ENCODE assay signal across 19 cellular contexts in the genomic region with DNA sequence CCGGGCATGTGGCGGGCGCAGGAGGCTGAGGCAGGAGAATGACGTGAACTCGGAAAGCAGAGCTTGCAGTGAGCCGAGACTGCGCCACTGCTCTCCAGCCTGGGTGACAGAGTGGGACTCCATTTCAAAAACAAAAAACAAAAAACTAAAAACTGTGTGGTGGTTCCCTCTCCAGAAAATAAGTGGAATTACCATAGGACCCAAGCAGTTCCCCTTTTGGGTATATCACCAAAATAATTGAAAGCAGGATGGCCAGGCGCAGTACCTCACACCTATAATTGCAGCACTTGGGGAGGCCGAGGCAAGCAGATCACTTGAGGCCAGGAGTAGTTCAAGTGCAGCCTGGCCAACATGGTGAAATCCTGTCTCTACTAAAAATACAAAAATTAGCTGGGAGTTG. TPM values are rescaled to one million over a fixed set of nuclear protein-coding genes. Genes with fewer than 3 reads are reported as not detected.
A peak's percentile ranks its signal among the peaks of the same experiment; 100 is the strongest.
DNase-seq lines count a peak whose midpoint lies in the region; ATAC-seq, FAIRE-seq and TF ChIP-seq lines count a peak whose summit lies in the region.
"Had no signal": no experiment of that assay in that cellular context is flagged by ENCODE, and none has a peak within 500 bp of the region (broad histone marks: within the 10 kb centered on the region; RNA-seq: fewer than 3 reads in every experiment).

No MANE protein-coding gene starts in this region.

- H3K36me3 ChIP-seq in K562 (ENCODE audit: control insufficient read depth, insufficient read depth, low read length) (no peaks in the 10 kb centered on the region), aorta (ENCODE audit: control insufficient read depth in 1 of 2, insufficient read depth in 2 of 2, low read length in 1 of 2) (no peaks in the 10 kb centered on the region)
- H3K36me3 ChIP-seq in naive thymus-derived CD4-positive, alpha-beta T cell (ENCODE audit: control insufficient read depth in 2 of 3, insufficient read depth in 3 of 3, low read length in 3 of 3): no peaks in the 10 kb centered on the region

- no peak for TF ChIP-seq RAD21 in K562 (CRISPR knock-in tag; conservative IDR thresholded peaks at IDR 0.05 in 1 of 2, IDR thresholded peaks at IDR 0.05 in 1 of 2)

- H3K27me3 ChIP-seq in K562 (ENCODE audit: control insufficient read depth in 2 of 2, insufficient read depth in 2 of 2, low read length in 2 of 2): no peaks in the 10 kb centered on the region
- no peaks in the 10 kb centered on the region for H3K27me3 ChIP-seq in naive thymus-derived CD4-positive, alpha-beta T cell (ENCODE audit: control insufficient read depth in 2 of 2, insufficient read depth in 2 of 2, low read length in 2 of 2)
- H3K27me3 ChIP-seq in aorta (ENCODE audit: control insufficient read depth in 1 of 2, insufficient read depth in 2 of 2, low read length in 1 of 2): no peaks in the 10 kb centered on the region

- H3K9me3 Mint-ChIP-seq in naive thymus-derived CD4-positive, alpha-beta T cell: no peaks in the 10 kb centered on the region
- H3K9me3 Mint-ChIP-seq: H9 had no signal

- BruUV-seq in K562 (replicated peaks; lab: Mats Ljungman, UMichigan): no TSS peak

- no peaks in the 10 kb centered on the region for H3K9me1 ChIP-seq in K562 (ENCODE audit: control insufficient read depth, insufficient read depth, low read length)

- ATAC-seq in Right ventricle myocardium inferior (no peak), Right ventricle myocardium superior (ENCODE audit: poor library complexity) (no peak), K562 (no peak), aorta (ENCODE audit: low FRiP score) (no peak)
- ATAC-seq in naive thymus-derived CD4-positive, alpha-beta T cell: no peak
- ATAC-seq: HepG2 had no signal

- H3K27me3 Mint-ChIP-seq in naive thymus-derived CD4-positive, alpha-beta T cell: no peaks in the 10 kb centered on the region
- H3K27me3 Mint-ChIP-seq: CD4-positive, alpha-beta memory T cell had no signal

- H3K4me3 ChIP-seq in K562: no peak overlapping the region
- no peak overlapping the region for H3K4me3 ChIP-seq in naive thymus-derived CD4-positive, alpha-beta T cell (ENCODE audit: low read length)
- H3K4me3 ChIP-seq in aorta (ENCODE audit: low read length in 2 of 2): no peak overlapping the region

- H3K36me3 Mint-ChIP-seq in naive thymus-derived CD4-positive, alpha-beta T cell: peaks cover 0 to 4% (median 0%) of the 10 kb centered on the region in 5 donors
- H3K36me3 Mint-ChIP-seq: CD4-positive, alpha-beta memory T cell had no signal

- no peaks in the 10 kb centered on the region for H3K9me3 ChIP-seq in K562 (replicated peaks; ENCODE audit: control insufficient read depth, insufficient read depth, low read depth, low read length)
- H3K9me3 ChIP-seq in naive thymus-derived CD4-positive, alpha-beta T cell (ENCODE audit: control insufficient read depth in 2 of 3, low read length in 3 of 3): no peaks in the 10 kb centered on the region
- no peaks in the 10 kb centered on the region for H3K9me3 ChIP-seq in aorta (ENCODE audit: control insufficient read depth, low read length)

- in situ Hi-C loops in K562 (cut with MboI): no loop called here

- H3K4me1 ChIP-seq in K562 (replicated peaks in 1 of 2; ENCODE audit: control insufficient read depth in 2 of 2, insufficient read depth in 2 of 2, low read length in 2 of 2) (peaks cover under 1 to 13% of the 10 kb centered on the region in 2 experiments; a peak in 3 of 5 replicates), aorta (ENCODE audit: control insufficient read depth in 1 of 2, insufficient read depth in 2 of 2, low read length in 2 of 2) (no peaks in the 10 kb centered on the region)
- H3K4me1 ChIP-seq in naive thymus-derived CD4-positive, alpha-beta T cell (ENCODE audit: control insufficient read depth in 2 of 2, insufficient read depth in 2 of 2, low read length in 2 of 2): no peaks in the 10 kb centered on the region

- H3K4me2 ChIP-seq in K562 (ENCODE audit: insufficient read depth, low read length): no peak overlapping the region

- POLR2A ChIA-PET in K562 (lab: Yijun Ruan, JAX): no interaction called here
- POLR2A ChIA-PET in naive thymus-derived CD4-positive, alpha-beta T cell (lab: Charles Lee): interaction anchor here (0.7 kb wide), 1 partner anchor 20 kb away, joined by 3 read pairs; no protein-coding TSS in a partner anchor

- H3K27ac ChIP-seq in K562 (ENCODE audit: extremely low read depth, low read depth, low read length) (no peak overlapping the region), aorta (ENCODE audit: low read depth in 1 of 2, low read length in 2 of 2) (no peak overlapping the region)
- no peak overlapping the region for H3K27ac ChIP-seq in naive thymus-derived CD4-positive, alpha-beta T cell (ENCODE audit: low read depth, low read length)

- H4K20me1 ChIP-seq in K562 (replicated peaks; ENCODE audit: control insufficient read depth, insufficient read depth, low read length): no peaks in the 10 kb centered on the region

- peaks cover 4 to 15% (median 9%) of the 10 kb centered on the region in 7 donors for H3K4me1 Mint-ChIP-seq in naive thymus-derived CD4-positive, alpha-beta T cell

- 94% methylated on average over 7 of the region's 9 CpGs for WGBS in K562 (ENCODE audit: insufficient coverage, low coverage, missing lambda C conversion rate)
- WGBS in aorta, 2 donors: 96 to 97% methylated on average over 9 of the region's 9 CpGs

- no peak for FAIRE-seq in K562 (lab: Jason Lieb, UNC)
- FAIRE-seq: G401.6, GM12891, HepG2, HTR-8/SVneo had no signal

- no peak overlapping the region for H3K4me3 Mint-ChIP-seq in naive thymus-derived CD4-positive, alpha-beta T cell
- H3K4me3 Mint-ChIP-seq: H9 had no signal

- CTCF ChIA-PET in K562 (lab: Yijun Ruan, JAX; ENCODE audit: low intra/inter-chr PET ratio): no interaction called here
- CTCF ChIA-PET in naive thymus-derived CD4-positive, alpha-beta T cell (lab: Charles Lee): no interaction called here

- H3K9ac ChIP-seq in K562 (ENCODE audit: insufficient read depth in 1 of 2, low read depth in 2 of 2, low read length in 2 of 2): no peak overlapping the region

- intact Hi-C loops in Right ventricle myocardium inferior (cut with DNase I) (no loop called here), Right ventricle myocardium superior (cut with DNase I) (no loop called here), K562 (cut with micrococcal nuclease) (no loop called here), aorta (cut with DNase I) (no loop called here), head of caudate nucleus (cut with DNase I) (no loop called here)
- intact Hi-C loops in naive thymus-derived CD4-positive, alpha-beta T cell (cut with micrococcal nuclease): no loop called here

- H3K27ac Mint-ChIP-seq in naive thymus-derived CD4-positive, alpha-beta T cell: no peak overlapping the region

- TF ChIP-seq POLR2A in K562 (conservative IDR thresholded peaks at IDR 0.05): no peak

- H3K79me2 ChIP-seq in K562 (ENCODE audit: control insufficient read depth, insufficient read depth, low read length): no peaks in the 10 kb centered on the region

- no peak overlapping the region for H2AFZ ChIP-seq in K562 (ENCODE audit: low read depth, low read length)

- no peak for TF ChIP-seq EP300 in K562 (IDR thresholded peaks at IDR 0.05; ENCODE audit: low read length)

- no peak for TF ChIP-seq CTCF in K562 (IDR thresholded peaks at IDR 0.05 in 2 of 3, conservative IDR thresholded peaks at IDR 0.05 in 1 of 3; ENCODE audit: insufficient read depth in 2 of 3, low read depth in 1 of 3, low read length in 3 of 3)

- DNase-seq in Right ventricle myocardium inferior (ENCODE audit: missing footprints) (peak; percentile 20), Right ventricle myocardium superior (no peak), Kasumi-1 (lab: John Stamatoyannopoulos, UW) (peak; percentile 28 to 29), K562 (ENCODE audit: extremely low read depth in 1 of 4, low spot score in 3 of 4) (no peak), aorta (no peak), head of caudate nucleus (no peak)
- DNase-seq in naive thymus-derived CD4-positive, alpha-beta T cell: no peak
- DNase-seq: 8988T; AML-193; C1 segment of cervical spinal cord; CD4-positive, alpha-beta memory T cell; DMS79; EL; GOT3; H9 had no signal

TF ChIP-seq in K562, 482 proteins besides CTCF, POLR2A, EP300 and RAD21 (continues in another document):
- no peak for TF ChIP-seq ZNF780A (CRISPR knock-in tag; IDR thresholded peaks at IDR 0.05)
- peak; percentile 76; the same call in 1 of the 2 replicates for TF ChIP-seq SPI1 (IDR thresholded peaks at IDR 0.05; ENCODE audit: borderline replicate concordance, low read depth, low read length)

RNA-seq across cellular contexts. Expression of a gene that starts 15.7 kb away (rescaled TPM):
- total RNA-seq in Right ventricle myocardium inferior: 12.8 TPM
- 9.8 TPM for total RNA-seq in Right ventricle myocardium superior
- total RNA-seq in K562 (2011; cell fraction: chromatin; rRNA removed; ENCODE audit: low replicate concordance): 854 and 2,497 TPM in 2 replicates
- total RNA-seq in K562 (2011; cell fraction: nucleolus; rRNA removed): 1,644 and 1,749 TPM in 2 replicates
- 955 and 1,119 TPM in 2 replicates for total RNA-seq in K562 (2011; cell fraction: nucleoplasm; rRNA removed)
- 84.9 and 95.7 TPM in 2 replicates for total RNA-seq in K562 (2014; rRNA removed)
- 47.0 and 56.0 TPM in 2 replicates for total RNA-seq in K562 (2014; rRNA removed; fragmentation: Illumina TruSeq; extraction: Trizol)
- total RNA-seq in K562 (2015; rRNA removed; fragmentation: Illumina TruSeq; extraction: Trizol): 76.0 and 82.3 TPM in 2 replicates
- total RNA-seq in K562 (2021): 114 and 121 TPM in 2 replicates
- polyA plus RNA-seq in K562 (2011; rRNA removed): 75.7 and 124 TPM in 2 replicates
- 68.3 and 70.8 TPM in 2 replicates for polyA plus RNA-seq in K562 (2011; cell fraction: cytosol; rRNA removed)
- polyA plus RNA-seq in K562 (2011; cell fraction: nucleus; rRNA removed): 163 and 213 TPM in 2 replicates
- 63.2 and 82.8 TPM in 2 replicates for polyA plus RNA-seq in K562 (2012)
- 56.3 and 63.5 TPM in 2 replicates for polyA plus RNA-seq in K562 (2014; fragmentation: Illumina TruSeq; extraction: Trizol)
- 10 to 100 TPM; 19.9 to 28.4 TPM for polyA plus RNA-seq in K562 (2014; fragmentation: Nextera tagmentation; extraction: Ambion mirVana)
- 44.5 and 59.5 TPM in 2 replicates for polyA plus RNA-seq in K562 (2014; rRNA removed)
- polyA minus RNA-seq in K562 (2011; rRNA and poly(A)+ RNA removed): 187 and 204 TPM in 2 replicates
- 172 and 211 TPM in 2 replicates for polyA minus RNA-seq in K562 (2011; cell fraction: cytosol; rRNA and poly(A)+ RNA removed)
- 282 and 354 TPM in 2 replicates for polyA minus RNA-seq in K562 (2011; cell fraction: nucleus; rRNA and poly(A)+ RNA removed)
- 10 to 100 TPM; 29.1 to 90.3 (median 39.0) TPM for total RNA-seq in naive thymus-derived CD4-positive, alpha-beta T cell
- polyA plus RNA-seq in naive thymus-derived CD4-positive, alpha-beta T cell: 1 to 10 TPM; 5.5 to 7.0 TPM
- total RNA-seq in aorta: 10 to 100 TPM; 50.4 to 94.0 TPM
- polyA plus RNA-seq in aorta: 1 to 10 TPM; 3.4 to 9.5 TPM

Comparison
In these comparisons a context has a peak if more than half of its experiments do, and no peak if none do; other contexts are left out.
1. DNase-seq: peak in Right ventricle myocardium inferior (single experiment) and Kasumi-1 (2 of 2); none in Right ventricle myocardium superior (single experiment), K562 (0 of 4), naive thymus-derived CD4-positive, alpha-beta T cell (0 of 9), aorta (0 of 2) and head of caudate nucleus (0 of 42).